ENCODE assay signal across 6 cellular contexts in the genomic region with DNA sequence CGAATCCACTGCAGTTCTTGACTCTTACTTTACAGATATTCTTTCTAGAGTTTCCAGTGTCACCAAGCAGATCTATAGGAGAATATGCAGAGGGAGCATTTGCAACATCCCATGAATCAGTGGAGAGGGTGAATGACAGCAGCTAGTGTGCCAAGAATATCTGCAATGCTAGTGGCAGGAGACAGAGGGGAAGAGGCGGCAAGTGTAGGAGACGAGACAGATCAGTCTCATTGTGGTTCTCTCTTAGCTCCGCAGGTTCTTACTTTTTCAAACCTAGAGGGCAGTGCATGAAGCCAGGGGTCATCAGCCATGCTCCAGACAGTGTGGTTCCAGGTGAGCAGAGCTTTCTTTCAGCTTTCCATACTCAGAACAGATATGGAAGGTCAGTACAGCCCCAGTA. TPM values are rescaled to one million over a fixed set of nuclear protein-coding genes. Genes with fewer than 3 reads are reported as not detected.
DNase-seq lines count a peak whose midpoint lies in the region; ATAC-seq and TF ChIP-seq lines count a peak whose summit lies in the region.

No MANE protein-coding gene starts in this region.

- TF ChIP-seq POLR2A in gastroesophageal sphincter (IDR thresholded peaks at IDR 0.05) (no peak), thyroid gland (IDR thresholded peaks at IDR 0.05) (no peak)

- intact Hi-C loops in thyroid gland (cut with DNase I): no loop called here

- no peaks in the 10 kb centered on the region for H3K27me3 ChIP-seq in gastroesophageal sphincter
- H3K27me3 ChIP-seq in thyroid gland: no peaks in the 10 kb centered on the region

- peaks cover 17% of the 10 kb centered on the region for H3K4me1 Mint-ChIP-seq in stimulated activated naive CD8-positive, alpha-beta T cell treated with anti-CD3 and anti-CD28 coated beads, Interleukin-15, Interleukin-2, amounts not matched to agents 100 ng/mL and 50 ng/mL, for 24 hours (ENCODE audit: low read depth)

- H3K9me3 ChIP-seq in gastroesophageal sphincter (no peaks in the 10 kb centered on the region), thyroid gland (no peaks in the 10 kb centered on the region)

- peak overlapping the region; percentile 91 for H3K27ac Mint-ChIP-seq in stimulated activated naive CD8-positive, alpha-beta T cell treated with anti-CD3 and anti-CD28 coated beads, Interleukin-15, Interleukin-2, amounts not matched to agents 100 ng/mL and 50 ng/mL, for 24 hours

- H3K4me3 ChIP-seq in gastroesophageal sphincter (peak overlapping the region; percentile 80), thyroid gland (replicated peaks in 1 of 3) (peak overlapping the region; percentile 83 to 91 (median 84))

- no peak for ATAC-seq in stimulated activated naive CD8-positive, alpha-beta T cell treated with anti-CD3 and anti-CD28 coated beads, Interleukin-15, Interleukin-2, amounts not matched to agents 100 U/mL and 50 U/mL, for 24 hours
- no peak for ATAC-seq in gastroesophageal sphincter

- peak overlapping the region; percentile 87 for H3K4me3 Mint-ChIP-seq in stimulated activated naive CD8-positive, alpha-beta T cell treated with anti-CD3 and anti-CD28 coated beads, Interleukin-15, Interleukin-2, amounts not matched to agents 100 ng/mL and 50 ng/mL, for 24 hours

- TF ChIP-seq EP300 in gastroesophageal sphincter (IDR thresholded peaks at IDR 0.05): no peak

- H3K27ac ChIP-seq in gastroesophageal sphincter (peak overlapping the region in 1 of 4 donors; percentile 83), thyroid gland (no peak overlapping the region)

- no peaks in the 10 kb centered on the region for H3K27me3 Mint-ChIP-seq in stimulated activated naive CD8-positive, alpha-beta T cell treated with anti-CD3 and anti-CD28 coated beads, Interleukin-15, Interleukin-2, amounts not matched to agents 100 ng/mL and 50 ng/mL, for 24 hours

- H3K36me3 Mint-ChIP-seq in stimulated activated naive CD8-positive, alpha-beta T cell treated with anti-CD3 and anti-CD28 coated beads, Interleukin-15, Interleukin-2, amounts not matched to agents 100 ng/mL and 50 ng/mL, for 24 hours (ENCODE audit: low read depth): peaks cover 21% of the 10 kb centered on the region

- DNase-seq in stimulated activated naive CD8-positive, alpha-beta T cell treated with anti-CD3 and anti-CD28 coated beads, Interleukin-15, Interleukin-2, amounts not matched to agents 100 U/mL and 50 U/mL, for 24 hours: no peak
- no peak for DNase-seq in thyroid gland
- DNase-seq in activated CD4-positive, alpha-beta T cell treated with anti-CD3 and anti-CD28 coated beads, Interleukin-2, amount 50 U/mL, for 4 hours: no peak
- no peak for DNase-seq in GM19238 (ENCODE audit: insufficient read length, low spot score)

- WGBS in gastroesophageal sphincter (ENCODE audit: low coverage in 1 of 2), 2 donors: 33 to 53% methylated on average over 3 to 4 of the region's 4 CpGs
- WGBS in thyroid gland, 2 donors: 54 to 59% methylated on average over 4 of the region's 4 CpGs

- TF ChIP-seq CTCF in gastroesophageal sphincter (IDR thresholded peaks at IDR 0.05): no peak
- no peak for TF ChIP-seq CTCF in thyroid gland (IDR thresholded peaks at IDR 0.05)

- H3K4me1 ChIP-seq in gastroesophageal sphincter (peaks cover 0 to 9% (median 6%) of the 10 kb centered on the region in 3 donors), thyroid gland (peaks cover 6% of the 10 kb centered on the region in 2 donors)

- H3K36me3 ChIP-seq in gastroesophageal sphincter (peaks cover 0 to 41% of the 10 kb centered on the region in 2 donors), thyroid gland (peaks cover under 1 to 10% of the 10 kb centered on the region in 2 donors)

- no peaks in the 10 kb centered on the region for H3K9me3 Mint-ChIP-seq in stimulated activated naive CD8-positive, alpha-beta T cell treated with anti-CD3 and anti-CD28 coated beads, Interleukin-15, Interleukin-2, amounts not matched to agents 100 ng/mL and 50 ng/mL, for 24 hours

RNA-seq across cellular contexts. Expression of a gene that starts 0.7 kb away (rescaled TPM):
- total RNA-seq in gastroesophageal sphincter (1 to 10 TPM; 4.6 to 7.9 (median 5.3) TPM), thyroid gland (10 to 100 TPM in 1 of 4 donors, 1 to 10 TPM in 3; 8.2 to 10.2 (median 9.7) TPM)

RNA-seq across cellular contexts. Expression of a gene that starts 20.5 kb away (rescaled TPM):
- total RNA-seq in gastroesophageal sphincter: 100 to 1,000 TPM; 339 to 470 (median 384) TPM
- 100 to 1,000 TPM; 272 to 723 (median 339) TPM for total RNA-seq in thyroid gland

RNA-seq across cellular contexts. Expression of a gene that starts 28.2 kb away (rescaled TPM):
- 1 to 10 TPM; 3.4 to 7.0 (median 4.7) TPM for total RNA-seq in gastroesophageal sphincter
- 1 to 10 TPM; 5.6 to 8.6 (median 7.0) TPM for total RNA-seq in thyroid gland

RNA-seq across cellular contexts. Expression of a gene that starts 47.1 kb away (rescaled TPM):
- total RNA-seq in gastroesophageal sphincter (10 to 100 TPM; 10.9 to 28.3 (median 18.6) TPM), thyroid gland (10 to 100 TPM; 15.8 to 28.1 (median 23.4) TPM)
